27 cellular contexts compared by ENCODE assay signal in genomic region chr13:44111701-44112100, GRCh38.
DNase-seq lines count a peak whose midpoint lies in the region; ATAC-seq, FAIRE-seq and TF ChIP-seq lines count a peak whose summit lies in the region.
"Had no signal": no experiment of that assay in that cellular context is flagged by ENCODE, and none has a peak within 500 bp of the region (broad histone marks: within the 10 kb centered on the region; RNA-seq: fewer than 3 reads in every experiment).

No MANE protein-coding gene starts in this region.

- H3K4me2 ChIP-seq in IMR-90 (ENCODE audit: low read depth, low read length) (no peak overlapping the region), neuronal stem cell (ENCODE audit: insufficient read depth, low read length, poor library complexity, severe bottlenecking) (no peak overlapping the region)
- H3K4me2 ChIP-seq: BLaER1 had no signal

- no peak overlapping the region for H3K4me3 ChIP-seq in IMR-90 (ENCODE audit: insufficient read depth, low read depth, low read length)
- peak overlapping the region; percentile 50 to 71 for H3K4me3 ChIP-seq in kidney (ENCODE audit: low read length in 2 of 2)
- no peak overlapping the region for H3K4me3 ChIP-seq in neuronal stem cell (ENCODE audit: low read length in 2 of 2)
- H3K4me3 ChIP-seq: BLaER1, MG63, SJSA1 had no signal

- TF ChIP-seq POLR2A in IMR-90 (IDR thresholded peaks at IDR 0.05; ENCODE audit: low read depth, low read length): no peak
- TF ChIP-seq POLR2A in GM12892 (IDR thresholded peaks at IDR 0.05; ENCODE audit: low read depth, low read length): no peak

- WGBS in IMR-90 (ENCODE audit: extremely low coverage in 2 of 2, insufficient read length in 1 of 2), 2 experiments: no CpG with 5 or more reads among the region's 3 CpGs
- WGBS in neuronal stem cell (ENCODE audit: extremely low coverage in 2 of 2, insufficient read length in 2 of 2, insufficient replicate concordance in 1 of 2), 2 donors: no CpG with 5 or more reads among the region's 3 CpGs

- FAIRE-seq in kidney (lab: Jason Lieb, UNC) (no peak), GM12892 (lab: Jason Lieb, UNC) (no peak)
- FAIRE-seq: GM12891, RCC 7860 had no signal

- no peaks in the 10 kb centered on the region for H3K79me1 ChIP-seq in IMR-90 (ENCODE audit: low read depth in 1 of 2, low read length in 2 of 2)
- H3K79me1 ChIP-seq in neuronal stem cell (ENCODE audit: low read depth, low read length): no peaks in the 10 kb centered on the region

- H3K4me3 Mint-ChIP-seq in chondrocyte (ENCODE audit: unreplicated experiment) (no peak overlapping the region), Calu3 (ENCODE audit: low read depth, unreplicated experiment) (no peak overlapping the region)
- no peak overlapping the region for H3K4me3 Mint-ChIP-seq in stimulated activated effector memory CD8-positive, alpha-beta T cell treated with anti-CD3 and anti-CD28 coated beads, Interleukin-12 subunit alpha, Interleukin-12 subunit beta, amount 100 ng/mL, for 72 hours
- H3K4me3 Mint-ChIP-seq: CD4-positive, alpha-beta T cell had no signal

- no peak overlapping the region for H3K56ac ChIP-seq in IMR-90 (ENCODE audit: extremely low read depth, insufficient read depth, low read length)

- no TSS peak for BruUV-seq in IMR-90 (replicated peaks; lab: Mats Ljungman, UMichigan)
- BruUV-seq in Calu3 (replicated peaks; lab: Mats Ljungman, UMichigan): no TSS peak

- H3K9me1 ChIP-seq in IMR-90 (ENCODE audit: insufficient read depth, low read length): peaks cover 4% of the 10 kb centered on the region

- H3K27ac Mint-ChIP-seq in chondrocyte (ENCODE audit: unreplicated experiment): peak overlapping the region; percentile 73
- peak overlapping the region; percentile 88 for H3K27ac Mint-ChIP-seq in stimulated activated effector memory CD8-positive, alpha-beta T cell treated with anti-CD3 and anti-CD28 coated beads, Interleukin-12 subunit alpha, Interleukin-12 subunit beta, amount 100 ng/mL, for 72 hours
- H3K27ac Mint-ChIP-seq in Calu3 (ENCODE audit: unreplicated experiment): no peak overlapping the region
- H3K27ac Mint-ChIP-seq: CD4-positive, alpha-beta T cell had no signal

- H2BK120ac ChIP-seq in IMR-90 (ENCODE audit: low read depth, low read length) (no peak overlapping the region), neuronal stem cell (ENCODE audit: low read depth, low read length) (no peak overlapping the region)

- H2BK20ac ChIP-seq in IMR-90 (ENCODE audit: low read depth, low read length): no peak overlapping the region

- H3K4me1 ChIP-seq in IMR-90 (ENCODE audit: control insufficient read depth, insufficient read depth, low read length) (no peaks in the 10 kb centered on the region; the same call in 1 of the 2 replicates), kidney (ENCODE audit: control insufficient read depth in 1 of 2, insufficient read depth in 1 of 2, low read depth in 1 of 2, low read length in 2 of 2) (peaks cover 16 to 36% of the 10 kb centered on the region in 2 donors), neuronal stem cell (ENCODE audit: control insufficient read depth in 2 of 2, insufficient read depth in 1 of 2, low read depth in 1 of 2, low read length in 2 of 2) (no peaks in the 10 kb centered on the region)
- H3K4me1 ChIP-seq: SJSA1 had no signal

- H3K27ac ChIP-seq in IMR-90 (ENCODE audit: insufficient read depth, low read length) (no peak overlapping the region), kidney (ENCODE audit: low read depth in 2 of 2, low read length in 2 of 2) (peak overlapping the region; percentile 51 to 63), neuronal stem cell (replicated peaks; ENCODE audit: low read length) (no peak overlapping the region)
- H3K27ac ChIP-seq: BLaER1, SJSA1 had no signal

- H4K91ac ChIP-seq in IMR-90 (ENCODE audit: insufficient read depth, low read depth, low read length) (no peak overlapping the region), neuronal stem cell (ENCODE audit: low read depth, low read length, poor library complexity) (no peak overlapping the region)

- intact Hi-C loops in IMR-90 (cut with micrococcal nuclease) (no loop called here), kidney (cut with DNase I) (no loop called here), Calu3 (cut with micrococcal nuclease; ENCODE audit: unreplicated experiment) (no loop called here)

- no peak for ATAC-seq in IMR-90 (ENCODE audit: low read depth)
- no peak for ATAC-seq in stimulated activated effector memory CD8-positive, alpha-beta T cell treated with anti-CD3 and anti-CD28 coated beads, Interleukin-12 subunit alpha, Interleukin-12 subunit beta, amount 100 ng/mL, for 72 hours
- ATAC-seq: HCT116, Right ventricle myocardium inferior had no signal

- dilution Hi-C loops in IMR-90 (cut with HindIII; ENCODE audit: low sequenced_read_pairs, unreplicated experiment): no loop called here

- in situ Hi-C loops in IMR-90 (cut with MboI; ENCODE audit: low sequenced_read_pairs): no loop called here

- no peak for TF ChIP-seq RAD21 in IMR-90 (IDR thresholded peaks at IDR 0.05; ENCODE audit: low read length)

- H2BK5ac ChIP-seq in IMR-90 (ENCODE audit: low read depth, low read length, poor library complexity, severe bottlenecking) (no peak overlapping the region), neuronal stem cell (ENCODE audit: low read length) (no peak overlapping the region)

- TF ChIP-seq CTCF in IMR-90 (conservative IDR thresholded peaks at IDR 0.05; ENCODE audit: low read depth, low read length): no peak
- TF ChIP-seq CTCF in chondrocyte (IDR thresholded peaks at IDR 0.05): no peak
- no peak for TF ChIP-seq CTCF in kidney (IDR thresholded peaks at IDR 0.05; ENCODE audit: borderline replicate concordance, extremely low read depth, insufficient read depth)
- no peak for TF ChIP-seq CTCF in Calu3 (IDR thresholded peaks at IDR 0.05; ENCODE audit: unreplicated experiment)

- H2BK12ac ChIP-seq in neuronal stem cell (ENCODE audit: low read length): no peak overlapping the region

- POLR2A ChIA-PET in IMR-90 (lab: Charles Lee; ENCODE audit: unreplicated experiment): no interaction called here

- no peak overlapping the region for H2AK5ac ChIP-seq in IMR-90 (ENCODE audit: low read depth, low read length)
- H2AK5ac ChIP-seq in neuronal stem cell (ENCODE audit: low read depth, low read length): no peak overlapping the region

- H3K27me3 ChIP-seq in IMR-90 (ENCODE audit: control insufficient read depth, insufficient read depth, low read length) (no peaks in the 10 kb centered on the region), neuronal stem cell (ENCODE audit: control insufficient read depth in 3 of 3, insufficient read depth in 3 of 3, low read depth in 1 of 3, low read length in 3 of 3) (peaks cover 0 to 6% (median 0%) of the 10 kb centered on the region in 3 experiments)
- H3K27me3 ChIP-seq: BLaER1, MG63, SJSA1 had no signal

- H3K14ac ChIP-seq in IMR-90 (replicated peaks; ENCODE audit: low read depth, low read length): no peak overlapping the region
- no peak overlapping the region for H3K14ac ChIP-seq in neuronal stem cell (ENCODE audit: low read length)

- no peak overlapping the region for H3K18ac ChIP-seq in IMR-90 (ENCODE audit: low read depth, low read length)
- no peak overlapping the region for H3K18ac ChIP-seq in neuronal stem cell (ENCODE audit: low read length)

- H2AFZ ChIP-seq in IMR-90 (replicated peaks; ENCODE audit: low read length, poor library complexity) (peak overlapping the region; percentile 21), neuronal stem cell (ENCODE audit: low read length) (no peak overlapping the region)

- DNase-seq in IMR-90 (no peak), chondrocyte (ENCODE audit: low spot score) (no peak), kidney (no peak), GM12892 (ENCODE audit: insufficient read length) (no peak), NCI-H82 treated with DMSO at 0.1 percent for 48 hours (lab: John Stamatoyannopoulos, UW; ENCODE audit: unreplicated experiment) (no peak), Calu3 (no peak), neuronal stem cell (ENCODE audit: low spot score) (no peak)
- no peak for DNase-seq in stimulated activated effector memory CD8-positive, alpha-beta T cell treated with anti-CD3 and anti-CD28 coated beads, Interleukin-12 subunit alpha, Interleukin-12 subunit beta, amount 100 ng/mL, for 72 hours (ENCODE audit: low spot score in 2 of 2)
- DNase-seq: ACHN; CD4-positive, alpha-beta T cell; DMS153; GOT3; Karpas-422; MG63; NCI-H1417; NCI-H1694 treated with DMSO at 0.1 percent for 48 hours; NCI-H2081 treated with DMSO at 0.1 percent for 48 hours; NCI-H2171 treated with DMSO at 0.1 percent for 48 hours; NCI-H446; NCI-H526; OCI-M1 had no signal

- H3K4me1 Mint-ChIP-seq in chondrocyte (ENCODE audit: low read depth) (peaks cover 39% of the 10 kb centered on the region), Calu3 (ENCODE audit: low read depth, unreplicated experiment) (peaks cover 44% of the 10 kb centered on the region)
- H3K4me1 Mint-ChIP-seq in stimulated activated effector memory CD8-positive, alpha-beta T cell treated with anti-CD3 and anti-CD28 coated beads, Interleukin-12 subunit alpha, Interleukin-12 subunit beta, amount 100 ng/mL, for 72 hours: peaks cover 27% of the 10 kb centered on the region

- H3K36me3 ChIP-seq in IMR-90 (ENCODE audit: control insufficient read depth, insufficient read depth, low read length) (no peaks in the 10 kb centered on the region), kidney (ENCODE audit: control insufficient read depth in 1 of 2, insufficient read depth in 2 of 2, low read length in 2 of 2) (no peaks in the 10 kb centered on the region), neuronal stem cell (replicated peaks in 1 of 2; ENCODE audit: control insufficient read depth in 2 of 2, insufficient read depth in 2 of 2, low read length in 2 of 2) (no peaks in the 10 kb centered on the region)
- H3K36me3 ChIP-seq: BLaER1, MG63, SJSA1 had no signal

- H3K9me3 ChIP-seq in IMR-90 (ENCODE audit: control insufficient read depth, insufficient read depth, low read length) (no peaks in the 10 kb centered on the region), kidney (ENCODE audit: control insufficient read depth in 1 of 2, low read length in 2 of 2) (no peaks in the 10 kb centered on the region), neuronal stem cell (replicated peaks in 1 of 2; ENCODE audit: control insufficient read depth in 2 of 2, insufficient read depth in 1 of 2, low read depth in 1 of 2, low read length in 2 of 2) (no peaks in the 10 kb centered on the region)
- H3K9me3 ChIP-seq: BLaER1, MG63, SJSA1 had no signal

- H3K4ac ChIP-seq in IMR-90 (ENCODE audit: low read depth, low read length) (no peak overlapping the region), neuronal stem cell (ENCODE audit: low read length) (no peak overlapping the region)

- H3K9me3 Mint-ChIP-seq in chondrocyte (ENCODE audit: low read depth) (no peaks in the 10 kb centered on the region), Calu3 (ENCODE audit: low read depth, unreplicated experiment) (no peaks in the 10 kb centered on the region)
- H3K9me3 Mint-ChIP-seq in stimulated activated effector memory CD8-positive, alpha-beta T cell treated with anti-CD3 and anti-CD28 coated beads, Interleukin-12 subunit alpha, Interleukin-12 subunit beta, amount 100 ng/mL, for 72 hours: no peaks in the 10 kb centered on the region
- H3K9me3 Mint-ChIP-seq: CD4-positive, alpha-beta T cell had no signal

- no peak overlapping the region for H4K5ac ChIP-seq in IMR-90 (ENCODE audit: low read depth, low read length)

- no peak overlapping the region for H4K8ac ChIP-seq in IMR-90 (ENCODE audit: low read depth in 2 of 2, low read length in 2 of 2)
- no peak overlapping the region for H4K8ac ChIP-seq in neuronal stem cell (ENCODE audit: low read depth, low read length)

- no peak overlapping the region for H2BK15ac ChIP-seq in IMR-90 (ENCODE audit: low read depth, low read length)
- no peak overlapping the region for H2BK15ac ChIP-seq in neuronal stem cell (ENCODE audit: low read length)

- H3K36me3 Mint-ChIP-seq in chondrocyte (ENCODE audit: low read depth): no peaks in the 10 kb centered on the region
- H3K36me3 Mint-ChIP-seq in stimulated activated effector memory CD8-positive, alpha-beta T cell treated with anti-CD3 and anti-CD28 coated beads, Interleukin-12 subunit alpha, Interleukin-12 subunit beta, amount 100 ng/mL, for 72 hours: no peaks in the 10 kb centered on the region
- no peaks in the 10 kb centered on the region for H3K36me3 Mint-ChIP-seq in Calu3 (ENCODE audit: insufficient read depth, unreplicated experiment)

- no peak overlapping the region for H3K23ac ChIP-seq in IMR-90 (ENCODE audit: low read depth, low read length)
- no peak overlapping the region for H3K23ac ChIP-seq in neuronal stem cell (ENCODE audit: low read depth, low read length, poor library complexity)

- no peak overlapping the region for H2AK9ac ChIP-seq in IMR-90 (replicated peaks; ENCODE audit: low read depth, low read length, poor library complexity)

- no peaks in the 10 kb centered on the region for H4K20me1 ChIP-seq in IMR-90 (ENCODE audit: insufficient read depth, low read length)
- H4K20me1 ChIP-seq: BLaER1 had no signal

- CTCF ChIA-PET in IMR-90 (lab: Yijun Ruan, JAX): no interaction called here
- CTCF ChIA-PET in Calu3 (lab: Charles Lee): no interaction called here

- H3K27me3 Mint-ChIP-seq in chondrocyte (ENCODE audit: low read depth): no peaks in the 10 kb centered on the region
- H3K27me3 Mint-ChIP-seq in Calu3 (ENCODE audit: unreplicated experiment): no peaks in the 10 kb centered on the region

- no peak overlapping the region for H3K9ac ChIP-seq in IMR-90 (ENCODE audit: low read depth, low read length)
- peak overlapping the region in 1 of 2 donors; percentile 28 for H3K9ac ChIP-seq in kidney (ENCODE audit: low read length in 2 of 2)
- no peak overlapping the region for H3K9ac ChIP-seq in neuronal stem cell (ENCODE audit: low read depth, low read length, poor library complexity)
- H3K9ac ChIP-seq: BLaER1 had no signal

Comparison
In these comparisons a context has a peak if more than half of its experiments do, and no peak if none do; other contexts are left out.
1. H3K27ac ChIP-seq: peak in kidney (2 of 2); none in IMR-90 (single experiment) and neuronal stem cell (single experiment).
2. H3K4me3 ChIP-seq: peak in kidney (2 of 2); none in IMR-90 (single experiment) and neuronal stem cell (0 of 2).